In the genomic region with DNA sequence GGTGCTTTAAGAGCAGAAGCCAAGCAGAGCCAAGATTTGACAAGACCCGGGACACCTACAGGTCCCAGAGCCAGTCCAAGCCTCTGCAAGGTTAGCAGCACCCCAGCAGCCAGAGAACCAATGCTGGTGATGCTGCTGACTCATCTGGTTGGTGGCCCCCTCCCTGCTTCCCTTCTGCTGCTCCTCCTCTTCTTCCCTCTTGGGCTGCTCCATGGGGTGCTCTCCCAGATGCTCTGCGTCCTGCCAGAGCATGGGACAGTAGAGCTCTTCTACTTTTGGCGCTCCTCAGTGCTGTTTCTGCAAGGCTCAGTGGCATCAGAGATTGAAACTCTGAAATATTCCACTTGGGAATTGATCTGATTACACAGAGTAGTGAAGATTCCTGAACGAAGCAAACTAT, we compare ENCODE assay signal across 20 cellular contexts.
A peak's percentile ranks its signal among the peaks of the same experiment; 100 is the strongest.
DNase-seq lines count a peak whose midpoint lies in the region; ATAC-seq, FAIRE-seq and TF ChIP-seq lines count a peak whose summit lies in the region.
"Had no signal": no experiment of that assay in that cellular context is flagged by ENCODE, and none has a peak within 500 bp of the region (broad histone marks: within the 10 kb centered on the region; RNA-seq: fewer than 3 reads in every experiment).

No MANE protein-coding gene starts in this region.

- H3K4me1 ChIP-seq in BE2C (no peaks in the 10 kb centered on the region), testis (peaks cover 46% of the 10 kb centered on the region)

- peak overlapping the region; percentile 54 for H3K27ac Mint-ChIP-seq in T-helper 17 cell
- H3K27ac Mint-ChIP-seq: activated CD8-positive, alpha-beta T cell treated with anti-CD3 and anti-CD28 coated beads, Interleukin-2, amount 10 ng/mL, durations not matched to agents 7 days and 5 days had no signal

- intact Hi-C loops in testis (cut with DNase I; ENCODE audit: low total_unique reads): no loop called here

- H3K4me3 Mint-ChIP-seq in T-helper 17 cell: no peak overlapping the region
- H3K4me3 Mint-ChIP-seq: activated CD8-positive, alpha-beta T cell treated with anti-CD3 and anti-CD28 coated beads, Interleukin-2, amount 10 ng/mL, durations not matched to agents 7 days and 5 days had no signal

- no peak for TF ChIP-seq CTCF in BE2C (IDR thresholded peaks at IDR 0.05; ENCODE audit: low read depth, low read length)
- no peak for TF ChIP-seq CTCF in testis (IDR thresholded peaks at IDR 0.05)

- WGBS in testis, 2 donors: 84 to 86% methylated on average over 4 of the region's 4 CpGs

- H3K9me3 ChIP-seq in T-helper 17 cell (ENCODE audit: control insufficient read depth, low read length, poor library complexity, severe bottlenecking): no peaks in the 10 kb centered on the region
- no peaks in the 10 kb centered on the region for H3K9me3 ChIP-seq in BE2C
- no peaks in the 10 kb centered on the region for H3K9me3 ChIP-seq in testis
- H3K9me3 ChIP-seq: neutrophil, stomach had no signal

- H3K4me1 Mint-ChIP-seq in T-helper 17 cell: peaks cover 12% of the 10 kb centered on the region

- DNase-seq in DMS 273 (lab: John Stamatoyannopoulos, UW; ENCODE audit: unreplicated experiment) (peak; percentile 19), DMS 273 treated with DMSO at 0.1 percent for 48 hours (lab: John Stamatoyannopoulos, UW) (no peak), T-helper 17 cell (no peak), hepatic stellate cell (ENCODE audit: low spot score) (peak; percentile 24), urothelium cell line (ENCODE audit: low spot score) (peak; percentile 54), BE2C (no peak), testis (no peak)
- no peak for DNase-seq in activated CD4-positive, alpha-beta T cell treated with anti-CD3 and anti-CD28 coated beads, Interleukin-2, amount 50 U/mL, for 4 hours
- DNase-seq: activated CD8-positive, alpha-beta T cell treated with anti-CD3 and anti-CD28 coated beads, Interleukin-2, amount 10 ng/mL, durations not matched to agents 7 days and 5 days; activated naive CD4-positive, alpha-beta T cell; caudate nucleus; COR-L47; NCI-H1436; NCI-H510A treated with DMSO at 0.1 percent for 48 hours; RPMI8226; stomach had no signal

- no peak for FAIRE-seq in urothelium cell line (lab: Jason Lieb, UNC)

- peaks cover 7% of the 10 kb centered on the region for H3K36me3 Mint-ChIP-seq in T-helper 17 cell (ENCODE audit: low read depth)

- H3K4me3 ChIP-seq in BE2C (ENCODE audit: low read depth, low read length): no peak overlapping the region
- no peak overlapping the region for H3K4me3 ChIP-seq in testis
- H3K4me3 ChIP-seq: skin epidermis, stomach had no signal

- H3K27me3 ChIP-seq in BE2C (0 out of 2 replicates have a peak, but pooled peaks cover 2% of the 10 kb centered on the region), testis (no peaks in the 10 kb centered on the region)
- H3K27me3 ChIP-seq: neutrophil, stomach had no signal

- no peaks in the 10 kb centered on the region for H3K27me3 Mint-ChIP-seq in T-helper 17 cell

- H3K36me3 ChIP-seq in BE2C (no peaks in the 10 kb centered on the region), testis (ENCODE audit: low read depth, missing control alignments) (no peaks in the 10 kb centered on the region)

- peak overlapping the region in 1 of 2 donors; percentile 74 for H3K27ac ChIP-seq in testis
- H3K27ac ChIP-seq: 22Rv1, epithelial cell of prostate, neutrophil had no signal

- no peak for ATAC-seq in T-helper 17 cell
- ATAC-seq: activated CD8-positive, alpha-beta T cell treated with anti-CD3 and anti-CD28 coated beads, Interleukin-2, amount 10 ng/mL, durations not matched to agents 7 days and 5 days had no signal

- no peak for TF ChIP-seq POLR2A in testis (IDR thresholded peaks at IDR 0.05)

Comparison
In these comparisons a context has a peak if more than half of its experiments do, and no peak if none do; other contexts are left out.
1. DNase-seq: peak in DMS 273 (single experiment), hepatic stellate cell (single experiment) and urothelium cell line (single experiment); none in DMS 273 treated with DMSO at 0.1 percent for 48 hours (single experiment), T-helper 17 cell (0 of 3), BE2C (single experiment), testis (single experiment) and activated CD4-positive, alpha-beta T cell treated with anti-CD3 and anti-CD28 coated beads, Interleukin-2, amount 50 U/mL, for 4 hours (0 of 2).